Comparison of ENCODE assay signal across 7 cellular contexts in the genomic region with DNA sequence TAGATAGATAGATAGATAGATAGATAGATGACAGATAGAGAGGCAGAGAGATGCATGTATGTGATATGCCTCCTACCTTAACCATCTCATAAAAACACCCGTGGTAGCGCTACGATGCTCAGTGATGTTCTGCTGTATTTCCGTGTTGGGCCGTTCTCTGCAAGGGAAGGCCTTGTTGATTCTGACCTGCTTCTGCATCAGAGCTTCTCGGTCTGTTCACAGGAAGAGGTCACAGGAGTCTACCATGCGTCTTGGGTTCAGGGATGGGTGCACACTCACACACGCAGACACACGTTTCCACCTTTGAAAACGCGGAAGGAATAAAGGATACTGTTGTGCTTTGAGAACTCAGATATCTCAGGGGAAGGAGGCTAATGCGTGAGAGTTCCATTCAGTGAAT.
"Had no signal": no experiment of that assay in that cellular context is flagged by ENCODE, and none has a peak within 500 bp of the region (broad histone marks: within the 10 kb centered on the region; RNA-seq: fewer than 3 reads in every experiment).

No MANE protein-coding gene starts in this region.

- H3K9me3 Mint-ChIP-seq: GM23338 had no signal

- H3K4me2 ChIP-seq: GM23338 had no signal

- H3K4me1 ChIP-seq: HAP-1 had no signal

- ATAC-seq: GM23338, HCT116, K562 had no signal

- H3K36me3 ChIP-seq: HAP-1 had no signal

- H3K9me3 ChIP-seq: HAP-1 had no signal

- H3K4me3 Mint-ChIP-seq: GM23338, HFFc6 had no signal

- H2AFZ ChIP-seq: GM23338 had no signal

- H3K27ac Mint-ChIP-seq: GM23338, HFFc6 had no signal

- DNase-seq: H7, HFFc6, IMR-90 had no signal

- H3K4me3 ChIP-seq: GM23338, HAP-1, K562 had no signal
